ENCODE assay signal across 18 cellular contexts in genomic region chr2:219120082-219120481, GRCh38.
"Had no signal": no experiment of that assay in that cellular context is flagged by ENCODE, and none has a peak within 500 bp of the region (broad histone marks: within the 10 kb centered on the region; RNA-seq: fewer than 3 reads in every experiment).

No MANE protein-coding gene starts in this region.

- H3K27ac ChIP-seq: adrenal gland, ascending aorta, esophagus muscularis mucosa, lower lobe of right lung, neural progenitor cell, parathyroid adenoma, right atrium auricular region, tibial nerve had no signal

- H3K27me3 Mint-ChIP-seq: activated CD4-positive, alpha-beta memory T cell treated with anti-CD3 and anti-CD28 coated beads for 36 hours; activated CD4-positive, alpha-beta T cell treated with anti-CD3 and anti-CD28 coated beads, Interleukin-2, amount 10 ng/mL, durations not matched to agents 24 days and 14 days; activated naive CD4-positive, alpha-beta T cell treated with anti-CD3 and anti-CD28 coated beads, Interleukin-2, amount 50 U/mL, for 24 hours; stimulated activated naive B cell treated with anti-CD40 and anti-IgM and Interleukin-4, amounts not matched to agents 10 μg/mL and 1 μg/mL and 100 μg/mL, for 72 hours had no signal

- H3K27me3 ChIP-seq: adrenal gland, ascending aorta, esophagus muscularis mucosa, neural progenitor cell, right atrium auricular region, tibial nerve had no signal

- H3K9me3 ChIP-seq: adrenal gland, ascending aorta, esophagus muscularis mucosa, lower lobe of right lung, right atrium auricular region, tibial nerve had no signal

- DNase-seq: activated gamma-delta T cell, occipital lobe had no signal

- H3K4me3 ChIP-seq: adrenal gland, ascending aorta, esophagus muscularis mucosa, lower lobe of right lung, neural progenitor cell, right atrium auricular region, smooth muscle cell, tibial nerve had no signal

- H3K36me3 ChIP-seq: adrenal gland, ascending aorta, esophagus muscularis mucosa, lower lobe of right lung, neural progenitor cell, right atrium auricular region had no signal

- H3K27ac Mint-ChIP-seq: activated CD4-positive, alpha-beta memory T cell treated with anti-CD3 and anti-CD28 coated beads for 36 hours; activated CD4-positive, alpha-beta T cell treated with anti-CD3 and anti-CD28 coated beads, Interleukin-2, amount 10 ng/mL, durations not matched to agents 24 days and 14 days; activated naive CD4-positive, alpha-beta T cell treated with anti-CD3 and anti-CD28 coated beads, Interleukin-2, amount 50 U/mL, for 24 hours; activated T-helper 1 cell treated with anti-CD3 and anti-CD28 coated beads, Interleukin-12 subunit alpha, Interleukin-12 subunit beta, Interleukin-2, Interleukin-4 antibody, amounts not matched to agents 30 ng/mL and 10 ng/mL and 1 ng/mL, durations not matched to agents 14 hours and 24 hours and 36 hours; endodermal cell; natural killer cell; neural progenitor cell; stimulated activated naive B cell treated with anti-CD40 and anti-IgM and Interleukin-4, amounts not matched to agents 10 μg/mL and 1 μg/mL and 100 μg/mL, for 72 hours had no signal

- H3K4me3 Mint-ChIP-seq: activated CD4-positive, alpha-beta memory T cell treated with anti-CD3 and anti-CD28 coated beads for 36 hours; activated CD4-positive, alpha-beta T cell treated with anti-CD3 and anti-CD28 coated beads, Interleukin-2, amount 10 ng/mL, durations not matched to agents 24 days and 14 days; activated naive CD4-positive, alpha-beta T cell treated with anti-CD3 and anti-CD28 coated beads, Interleukin-2, amount 50 U/mL, for 24 hours; activated T-helper 1 cell treated with anti-CD3 and anti-CD28 coated beads, Interleukin-12 subunit alpha, Interleukin-12 subunit beta, Interleukin-2, Interleukin-4 antibody, amounts not matched to agents 30 ng/mL and 10 ng/mL and 1 ng/mL, durations not matched to agents 14 hours and 24 hours and 36 hours; endodermal cell; natural killer cell; neural progenitor cell; stimulated activated naive B cell treated with anti-CD40 and anti-IgM and Interleukin-4, amounts not matched to agents 10 μg/mL and 1 μg/mL and 100 μg/mL, for 72 hours had no signal

- H3K9me3 Mint-ChIP-seq: activated CD4-positive, alpha-beta memory T cell treated with anti-CD3 and anti-CD28 coated beads for 36 hours; activated CD4-positive, alpha-beta T cell treated with anti-CD3 and anti-CD28 coated beads, Interleukin-2, amount 10 ng/mL, durations not matched to agents 24 days and 14 days; activated naive CD4-positive, alpha-beta T cell treated with anti-CD3 and anti-CD28 coated beads, Interleukin-2, amount 50 U/mL, for 24 hours; activated T-helper 1 cell treated with anti-CD3 and anti-CD28 coated beads, Interleukin-12 subunit alpha, Interleukin-12 subunit beta, Interleukin-2, Interleukin-4 antibody, amounts not matched to agents 30 ng/mL and 10 ng/mL and 1 ng/mL, durations not matched to agents 14 hours and 24 hours and 36 hours; endodermal cell; natural killer cell; neural progenitor cell; stimulated activated naive B cell treated with anti-CD40 and anti-IgM and Interleukin-4, amounts not matched to agents 10 μg/mL and 1 μg/mL and 100 μg/mL, for 72 hours had no signal

- H3K4me1 ChIP-seq: ascending aorta had no signal
